Comparison of ENCODE assay signal across 3 cellular contexts in the genomic region with DNA sequence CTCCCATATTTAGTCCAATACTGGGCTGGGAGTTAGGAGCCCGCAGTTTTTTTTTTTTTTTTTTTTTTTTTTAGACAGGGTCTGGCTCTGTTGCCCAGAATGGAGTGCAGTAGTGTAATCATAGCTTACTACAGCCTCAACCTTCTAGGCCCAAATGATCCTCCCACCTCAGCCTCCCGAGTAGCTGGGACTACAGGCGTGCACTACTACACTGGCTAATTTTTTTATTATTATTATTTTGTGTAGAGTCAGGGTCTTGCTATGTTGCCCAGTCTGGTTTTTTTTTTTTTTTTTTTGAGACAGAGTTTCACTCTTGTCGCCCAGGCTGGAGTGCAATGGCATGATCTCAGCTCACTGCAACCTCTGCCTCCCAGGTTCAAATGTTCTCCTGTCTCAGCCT. TPM values are rescaled to one million over a fixed set of nuclear protein-coding genes. Genes with fewer than 3 reads are reported as not detected.
"Had no signal": no experiment of that assay in that cellular context is flagged by ENCODE, and none has a peak within 500 bp of the region (broad histone marks: within the 10 kb centered on the region; RNA-seq: fewer than 3 reads in every experiment).

No MANE protein-coding gene starts in this region.

RNA-seq across cellular contexts. Expression of a gene that starts 13.7 kb away (rescaled TPM):
- total RNA-seq: mononuclear cell; naive thymus-derived CD4-positive, alpha-beta T cell had no signal
- polyA plus RNA-seq: immature natural killer cell; naive thymus-derived CD4-positive, alpha-beta T cell had no signal
